In the genomic region with DNA sequence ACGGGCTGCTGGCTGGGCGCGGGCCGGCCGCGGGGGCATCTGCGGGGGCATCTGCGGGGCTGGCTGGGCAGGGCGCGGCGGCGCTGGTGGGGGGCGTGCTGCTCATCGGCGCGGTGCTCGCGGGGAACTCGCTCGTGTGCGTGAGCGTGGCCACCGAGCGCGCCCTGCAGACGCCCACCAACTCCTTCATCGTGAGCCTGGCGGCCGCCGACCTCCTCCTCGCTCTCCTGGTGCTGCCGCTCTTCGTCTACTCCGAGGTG, we compare ENCODE assay signal across 17 cellular contexts. TPM values are rescaled to one million over a fixed set of nuclear protein-coding genes. Genes with fewer than 3 reads are reported as not detected.
DNase-seq lines count a peak whose midpoint lies in the region; ATAC-seq and TF ChIP-seq lines count a peak whose summit lies in the region.
"Had no signal": no experiment of that assay in that cellular context is flagged by ENCODE, and none has a peak within 500 bp of the region (broad histone marks: within the 10 kb centered on the region; RNA-seq: fewer than 3 reads in every experiment).

No MANE protein-coding gene starts in this region.

- H3K27ac Mint-ChIP-seq in activated CD4-positive, alpha-beta T cell treated with anti-CD3 and anti-CD28 coated beads for 36 hours = no peak overlapping the region
- no peak overlapping the region for H3K27ac Mint-ChIP-seq in activated naive CD8-positive, alpha-beta T cell treated with anti-CD3 and anti-CD28 coated beads for 36 hours
- H3K27ac Mint-ChIP-seq in stimulated activated effector memory CD8-positive, alpha-beta T cell treated with anti-CD3 and anti-CD28 coated beads, Interleukin-12 subunit alpha, Interleukin-12 subunit beta, amount 100 ng/mL, for 72 hours = no peak overlapping the region

- peaks cover 32% of the 10 kb centered on the region for H3K27me3 Mint-ChIP-seq in activated CD4-positive, alpha-beta T cell treated with anti-CD3 and anti-CD28 coated beads for 36 hours
- H3K27me3 Mint-ChIP-seq in activated naive CD8-positive, alpha-beta T cell treated with anti-CD3 and anti-CD28 coated beads for 36 hours = peaks cover 38% of the 10 kb centered on the region

- H4K20me1 ChIP-seq in PC-9 (ENCODE audit: insufficient read depth) = no peaks in the 10 kb centered on the region

- peaks cover 16% of the 10 kb centered on the region for H3K4me1 Mint-ChIP-seq in activated CD4-positive, alpha-beta T cell treated with anti-CD3 and anti-CD28 coated beads for 36 hours
- peaks cover 10% of the 10 kb centered on the region for H3K4me1 Mint-ChIP-seq in activated naive CD8-positive, alpha-beta T cell treated with anti-CD3 and anti-CD28 coated beads for 36 hours
- H3K4me1 Mint-ChIP-seq in stimulated activated effector memory CD8-positive, alpha-beta T cell treated with anti-CD3 and anti-CD28 coated beads, Interleukin-12 subunit alpha, Interleukin-12 subunit beta, amount 100 ng/mL, for 72 hours = peaks cover 7% of the 10 kb centered on the region

- no peaks in the 10 kb centered on the region for H3K79me2 ChIP-seq in PC-9 (ENCODE audit: low read depth)

- no peak overlapping the region for H3K4me2 ChIP-seq in PC-9

- DNase-seq in activated CD4-positive, alpha-beta T cell treated with anti-CD3 and anti-CD28 coated beads for 36 hours = no peak
- DNase-seq in activated CD4-positive, alpha-beta T cell treated with anti-CD3 and anti-CD28 coated beads, Interleukin-2, amount 50 U/mL, for 4 hours = no peak
- no peak for DNase-seq in activated naive CD8-positive, alpha-beta T cell treated with anti-CD3 and anti-CD28 coated beads for 36 hours
- no peak for DNase-seq in stimulated activated effector memory CD8-positive, alpha-beta T cell treated with anti-CD3 and anti-CD28 coated beads, Interleukin-12 subunit alpha, Interleukin-12 subunit beta, amount 100 ng/mL, for 72 hours (ENCODE audit: low spot score in 2 of 2)
- DNase-seq in kidney tubule cell (ENCODE audit: low spot score) (no peak), PC-9 (no peak)
- DNase-seq: activated CD8-positive, alpha-beta memory T cell treated with anti-CD3 and anti-CD28 coated beads, Interleukin-2, amount 50 U/mL, for 48 hours; caudate nucleus; NCI-H1930; T-helper 2 cell had no signal

- H3K36me3 Mint-ChIP-seq in activated CD4-positive, alpha-beta T cell treated with anti-CD3 and anti-CD28 coated beads for 36 hours (ENCODE audit: low read depth) = no peaks in the 10 kb centered on the region
- peaks cover 2% of the 10 kb centered on the region for H3K36me3 Mint-ChIP-seq in activated naive CD8-positive, alpha-beta T cell treated with anti-CD3 and anti-CD28 coated beads for 36 hours
- H3K36me3 Mint-ChIP-seq in stimulated activated effector memory CD8-positive, alpha-beta T cell treated with anti-CD3 and anti-CD28 coated beads, Interleukin-12 subunit alpha, Interleukin-12 subunit beta, amount 100 ng/mL, for 72 hours = peaks cover 31% of the 10 kb centered on the region

- H3F3A ChIP-seq in PC-9 (ENCODE audit: insufficient read depth, low read depth) = peaks cover 6% of the 10 kb centered on the region; the same call in 1 of the 2 replicates

- H3K4me3 Mint-ChIP-seq in activated CD4-positive, alpha-beta T cell treated with anti-CD3 and anti-CD28 coated beads for 36 hours = peak overlapping the region; percentile 4
- peak overlapping the region; percentile 48 for H3K4me3 Mint-ChIP-seq in activated naive CD8-positive, alpha-beta T cell treated with anti-CD3 and anti-CD28 coated beads for 36 hours
- H3K4me3 Mint-ChIP-seq in stimulated activated effector memory CD8-positive, alpha-beta T cell treated with anti-CD3 and anti-CD28 coated beads, Interleukin-12 subunit alpha, Interleukin-12 subunit beta, amount 100 ng/mL, for 72 hours = peak overlapping the region; percentile 44

- no peaks in the 10 kb centered on the region for H3K9me3 Mint-ChIP-seq in activated CD4-positive, alpha-beta T cell treated with anti-CD3 and anti-CD28 coated beads for 36 hours (ENCODE audit: low read depth)
- no peaks in the 10 kb centered on the region for H3K9me3 Mint-ChIP-seq in activated naive CD8-positive, alpha-beta T cell treated with anti-CD3 and anti-CD28 coated beads for 36 hours
- no peaks in the 10 kb centered on the region for H3K9me3 Mint-ChIP-seq in stimulated activated effector memory CD8-positive, alpha-beta T cell treated with anti-CD3 and anti-CD28 coated beads, Interleukin-12 subunit alpha, Interleukin-12 subunit beta, amount 100 ng/mL, for 72 hours

- H2AFZ ChIP-seq in PC-9 = no peak overlapping the region

- intact Hi-C loops in activated CD4-positive, alpha-beta T cell treated with anti-CD3 and anti-CD28 coated beads for 36 hours (cut with DNase I, micrococcal nuclease) = no loop called here
- intact Hi-C loops in PC-9 (cut with micrococcal nuclease; ENCODE audit: unreplicated experiment) = no loop called here

- CTCF ChIA-PET in activated CD4-positive, alpha-beta T cell treated with anti-CD3 and anti-CD28 coated beads for 36 hours (lab: Charles Lee) = no interaction called here
- CTCF ChIA-PET in PC-9 (lab: Charles Lee) = no interaction called here

- H3K27ac ChIP-seq in PC-9 = no peak overlapping the region

- no peaks in the 10 kb centered on the region for H3K9me2 ChIP-seq in PC-9 (ENCODE audit: insufficient read depth)

- H3K27me3 ChIP-seq in PC-9 (ENCODE audit: insufficient read depth, low read depth) = no peaks in the 10 kb centered on the region

- H3K36me3 ChIP-seq in PC-9 (ENCODE audit: low read depth) = no peaks in the 10 kb centered on the region

- TF ChIP-seq CTCF in PC-9 (conservative IDR thresholded peaks at IDR 0.05) = no peak

- BruUV-seq in PC-9 (replicated peaks; lab: Mats Ljungman, UMichigan) = no TSS peak

- no peaks in the 10 kb centered on the region for H3K4me1 ChIP-seq in PC-9 (replicated peaks; ENCODE audit: insufficient read depth)

- H3K4me3 ChIP-seq in iPS-18c (ENCODE audit: insufficient read depth, low read depth, low read length) = peak overlapping the region; percentile 50
- no peak overlapping the region for H3K4me3 ChIP-seq in PC-9

- POLR2A ChIA-PET in activated CD4-positive, alpha-beta T cell treated with anti-CD3 and anti-CD28 coated beads for 36 hours (lab: Charles Lee) = no interaction called here
- POLR2A ChIA-PET in PC-9 (lab: Charles Lee; ENCODE audit: unreplicated experiment) = no interaction called here

- no peak for ATAC-seq in activated CD4-positive, alpha-beta T cell treated with anti-CD3 and anti-CD28 coated beads for 36 hours
- ATAC-seq in stimulated activated effector memory CD8-positive, alpha-beta T cell treated with anti-CD3 and anti-CD28 coated beads, Interleukin-12 subunit alpha, Interleukin-12 subunit beta, amount 100 ng/mL, for 72 hours = no peak
- no peak for ATAC-seq in HG03342 (IDR thresholded peaks at IDR 0.05; ENCODE audit: unreplicated experiment)
- ATAC-seq: HepG2 had no signal

- H3K9me3 ChIP-seq in iPS-18c (ENCODE audit: control insufficient read depth, insufficient read depth, low read length) (no peaks in the 10 kb centered on the region), PC-9 (ENCODE audit: insufficient read depth, low read depth) (no peaks in the 10 kb centered on the region)

RNA-seq across cellular contexts. Expression of a gene that starts 0.2 kb away (rescaled TPM):
- under 1 TPM; 0.30 to 0.47 TPM for total RNA-seq in activated CD4-positive, alpha-beta T cell treated with anti-CD3 and anti-CD28 coated beads for 36 hours
- under 1 TPM; 0.26 to 0.37 TPM for total RNA-seq in activated naive CD8-positive, alpha-beta T cell treated with anti-CD3 and anti-CD28 coated beads for 36 hours
- 0.35 and 1.4 TPM in 2 replicates for total RNA-seq in PC-9 (2021)
- total RNA-seq: A172, Daoy, frontal cortex had no signal

RNA-seq across cellular contexts. Expression of a gene that starts 10.3 kb away (rescaled TPM):
- total RNA-seq in activated CD4-positive, alpha-beta T cell treated with anti-CD3 and anti-CD28 coated beads for 36 hours = not detected
- total RNA-seq in activated naive CD8-positive, alpha-beta T cell treated with anti-CD3 and anti-CD28 coated beads for 36 hours = not detected
- not detected in 2 replicates for total RNA-seq in PC-9 (2021)
- total RNA-seq: A172, Daoy, frontal cortex, HepG2, lower leg skin had no signal

RNA-seq across cellular contexts. Expression of a gene that starts 12.5 kb away (rescaled TPM):
- total RNA-seq in activated CD4-positive, alpha-beta T cell treated with anti-CD3 and anti-CD28 coated beads for 36 hours = not detected
- total RNA-seq in activated naive CD8-positive, alpha-beta T cell treated with anti-CD3 and anti-CD28 coated beads for 36 hours = not detected
- total RNA-seq in PC-9 (2021) = not detected in 2 replicates
- total RNA-seq: A172, Daoy, frontal cortex, lower leg skin had no signal

RNA-seq across cellular contexts. Expression of a gene that starts 21.5 kb away (rescaled TPM):
- total RNA-seq in activated CD4-positive, alpha-beta T cell treated with anti-CD3 and anti-CD28 coated beads for 36 hours = 10 to 100 TPM; 57.1 to 62.6 TPM
- total RNA-seq in activated naive CD8-positive, alpha-beta T cell treated with anti-CD3 and anti-CD28 coated beads for 36 hours = 10 to 100 TPM; 60.6 to 61.2 TPM
- total RNA-seq in PC-9 (2021) = 10.7 and 13.1 TPM in 2 replicates
- total RNA-seq: HepG2 had no signal

RNA-seq across cellular contexts. Expression of a gene that starts 57.8 kb away (rescaled TPM):
- total RNA-seq in activated CD4-positive, alpha-beta T cell treated with anti-CD3 and anti-CD28 coated beads for 36 hours = 10 to 100 TPM; 47.4 to 56.6 TPM
- total RNA-seq in activated naive CD8-positive, alpha-beta T cell treated with anti-CD3 and anti-CD28 coated beads for 36 hours = 10 to 100 TPM; 46.1 to 49.7 TPM
- 36.9 and 44.4 TPM in 2 replicates for total RNA-seq in PC-9 (2021)
